In genomic region chr1:33905241-33905640, GRCh38 we compare ENCODE assay signal across 22 cellular contexts. TPM values are rescaled to one million over a fixed set of nuclear protein-coding genes. Genes with fewer than 3 reads are reported as not detected.
DNase-seq lines count a peak whose midpoint lies in the region; ATAC-seq and TF ChIP-seq lines count a peak whose summit lies in the region.
"Had no signal": no experiment of that assay in that cellular context is flagged by ENCODE, and none has a peak within 500 bp of the region (broad histone marks: within the 10 kb centered on the region; RNA-seq: fewer than 3 reads in every experiment).

No MANE protein-coding gene starts in this region.

- TF ChIP-seq POLR2A in right lobe of liver (IDR thresholded peaks at IDR 0.05) (no peak), testis (IDR thresholded peaks at IDR 0.05) (no peak)

- H3K36me3 ChIP-seq in right lobe of liver (no peaks in the 10 kb centered on the region), testis (ENCODE audit: low read depth, missing control alignments) (no peaks in the 10 kb centered on the region)
- H3K36me3 ChIP-seq: HAP-1 had no signal

- no peak overlapping the region for H3K27ac ChIP-seq in coronary artery
- H3K27ac ChIP-seq in right lobe of liver, result no peak overlapping the region
- H3K27ac ChIP-seq in testis, result no peak overlapping the region
- H3K27ac ChIP-seq: A549 had no signal

- DNase-seq in AG10803 (ENCODE audit: low read depth) (peak; percentile 20), M059J (ENCODE audit: low read depth) (peak; percentile 58), coronary artery (ENCODE audit: low spot score) (peak; percentile 16), kidney tubule cell (ENCODE audit: low spot score) (peak; percentile 17), NCI-H510A (lab: John Stamatoyannopoulos, UW) (no peak), right lobe of liver (no peak), testis (no peak)
- DNase-seq: 8988T; ACHN; C1 segment of cervical spinal cord; Calu3; CD4-positive, alpha-beta memory T cell; COR-L47; DMS53; DMS79 treated with DMSO at 0.1 percent for 48 hours; GOT3; HFFc6 had no signal

- H3K27me3 ChIP-seq in right lobe of liver, result no peaks in the 10 kb centered on the region
- no peaks in the 10 kb centered on the region for H3K27me3 ChIP-seq in testis

- intact Hi-C loops in right lobe of liver (cut with DNase I), result no loop called here
- intact Hi-C loops in testis (cut with DNase I; ENCODE audit: low total_unique reads), result no loop called here

- H3K4me3 ChIP-seq in AG10803 (ENCODE audit: low read length), result no peak overlapping the region
- H3K4me3 ChIP-seq in coronary artery, result no peak overlapping the region
- H3K4me3 ChIP-seq in right lobe of liver, result no peak overlapping the region
- no peak overlapping the region for H3K4me3 ChIP-seq in testis
- H3K4me3 ChIP-seq: A549, HAP-1 had no signal

- TF ChIP-seq CTCF in AG10803 (conservative IDR thresholded peaks at IDR 0.05; ENCODE audit: low read length), result no peak
- TF ChIP-seq CTCF in coronary artery (IDR thresholded peaks at IDR 0.05), result no peak
- TF ChIP-seq CTCF in right lobe of liver (IDR thresholded peaks at IDR 0.05), result no peak
- TF ChIP-seq CTCF in testis (IDR thresholded peaks at IDR 0.05), result no peak

- WGBS in right lobe of liver (ENCODE audit: insufficient coverage, low coverage, low lambda C conversion rate, missing lambda C conversion rate), result 58% methylated on average over 3 of the region's 3 CpGs
- WGBS in testis, 2 donors, result 74 to 79% methylated on average over 3 of the region's 3 CpGs

- peaks cover 0 to 33% (median 11%) of the 10 kb centered on the region in 4 donors for H3K4me1 ChIP-seq in right lobe of liver
- no peaks in the 10 kb centered on the region for H3K4me1 ChIP-seq in testis
- H3K4me1 ChIP-seq: A549, HAP-1 had no signal

- H3K9me3 ChIP-seq in right lobe of liver, result no peaks in the 10 kb centered on the region
- no peaks in the 10 kb centered on the region for H3K9me3 ChIP-seq in testis
- H3K9me3 ChIP-seq: A549, HAP-1 had no signal

- no peak for ATAC-seq in right lobe of liver
- ATAC-seq: A549 had no signal

RNA-seq across cellular contexts. Expression of gene HMGB4, which starts 41.4 kb away (rescaled TPM):
- not detected in 2 replicates for total RNA-seq in M059J (2014; rRNA removed; shearing (Covaris generic))
- not detected for total RNA-seq in right lobe of liver
- 100 to 1,000 TPM; 237 to 622 TPM for total RNA-seq in testis
- polyA plus RNA-seq in testis (ENCODE audit: insufficient read depth, low read depth, low replicate concordance), result 687 TPM
- total RNA-seq: Calu3; CD4-positive, alpha-beta memory T cell; Daoy; G401; HFFc6 had no signal
- polyA plus RNA-seq: A549; BJ; CD4-positive, alpha-beta memory T cell had no signal

Comparison
In these comparisons a context has a peak if more than half of its experiments do, and no peak if none do; other contexts are left out.
1. DNase-seq: peak in AG10803 (single experiment), M059J (single experiment), coronary artery (single experiment) and kidney tubule cell (single experiment); none in NCI-H510A (single experiment), right lobe of liver (0 of 3) and testis (single experiment).
2. RNA of gene HMGB4, which starts 41.4 kb away (total RNA-seq): 237 to 622 TPM in testis; not detected in M059J and not detected in right lobe of liver; every median in the first group is over 100 times any median in the second.